32 cellular contexts compared by ENCODE assay signal in the genomic region with DNA sequence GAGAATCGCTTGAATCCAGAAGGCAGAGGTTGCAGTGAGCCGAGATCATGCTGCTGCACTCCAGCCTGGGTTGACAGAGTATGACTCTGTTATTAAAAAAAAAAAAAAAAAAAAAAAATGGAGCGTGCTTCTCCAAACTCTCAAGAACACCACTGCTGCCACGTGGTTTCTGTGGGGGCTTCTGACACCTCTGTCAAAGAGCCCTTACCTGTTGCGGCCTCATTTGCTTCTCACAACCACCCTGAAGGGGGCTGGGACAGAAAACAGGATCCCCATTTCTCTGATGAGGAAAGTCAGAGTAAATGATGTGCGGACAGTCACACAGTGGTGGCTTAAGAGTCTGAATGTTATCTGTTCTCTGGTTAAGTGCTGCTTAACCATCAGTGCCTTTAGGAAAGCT.
A peak's percentile ranks its signal among the peaks of the same experiment; 100 is the strongest.
DNase-seq lines count a peak whose midpoint lies in the region; ATAC-seq and TF ChIP-seq lines count a peak whose summit lies in the region.
"Had no signal": no experiment of that assay in that cellular context is flagged by ENCODE, and none has a peak within 500 bp of the region (broad histone marks: within the 10 kb centered on the region; RNA-seq: fewer than 3 reads in every experiment).

No MANE protein-coding gene starts in this region.

- peak; percentile 15 for ATAC-seq in activated naive CD8-positive, alpha-beta T cell treated with anti-CD3 and anti-CD28 coated beads, Interleukin-2, amount 10 ng/mL, durations not matched to agents 7 days and 5 days (ENCODE audit: low read depth)
- no peak for ATAC-seq in naive thymus-derived CD4-positive, alpha-beta T cell
- ATAC-seq in HG02981 (IDR thresholded peaks at IDR 0.05; ENCODE audit: unreplicated experiment) = no peak
- ATAC-seq: activated CD4-positive, CD25-positive, alpha-beta regulatory T cell treated with anti-CD3 and anti-CD28 coated beads, Interleukin-2, amount 50 U/mL, for 24 hours; PC-3; sciatic nerve; SK-N-SH treated with all-trans-retinoic acid at 6 μM for 48 hours had no signal

- H3K4me1 ChIP-seq in OCI-LY1 (ENCODE audit: insufficient read depth, low read length, severe bottlenecking) = peaks cover 88% of the 10 kb centered on the region
- peaks cover 14 to 86% of the 10 kb centered on the region in 2 donors for H3K4me1 ChIP-seq in naive thymus-derived CD4-positive, alpha-beta T cell (ENCODE audit: control insufficient read depth in 2 of 2, insufficient read depth in 2 of 2, low read length in 2 of 2)
- peaks cover 0 to 97% (median 70%) of the 10 kb centered on the region in 4 donors for H3K4me1 ChIP-seq in tibial artery
- H3K4me1 ChIP-seq: HAP-1 had no signal

- no peaks in the 10 kb centered on the region for H4K20me1 ChIP-seq in OCI-LY1 (ENCODE audit: insufficient read depth, low read length)

- H3K9me3 ChIP-seq in OCI-LY1 (ENCODE audit: low read length) (no peaks in the 10 kb centered on the region), tibial artery (no peaks in the 10 kb centered on the region)
- H3K9me3 ChIP-seq in naive thymus-derived CD4-positive, alpha-beta T cell (ENCODE audit: control insufficient read depth in 2 of 3, low read length in 3 of 3) = no peaks in the 10 kb centered on the region
- H3K9me3 ChIP-seq: BLaER1, HAP-1, left ventricle myocardium inferior had no signal

- H3F3A ChIP-seq in OCI-LY1 (ENCODE audit: insufficient read depth, low read length) = no peaks in the 10 kb centered on the region

- H3K4me3 ChIP-seq in OCI-LY1 (ENCODE audit: low read depth, low read length, poor library complexity, severe bottlenecking) = no peak overlapping the region
- no peak overlapping the region for H3K4me3 ChIP-seq in naive thymus-derived CD4-positive, alpha-beta T cell (ENCODE audit: low read length)
- no peak overlapping the region for H3K4me3 ChIP-seq in tibial artery
- H3K4me3 ChIP-seq: BLaER1, HAP-1, left ventricle myocardium inferior had no signal

- H3K9me2 ChIP-seq in OCI-LY1 (ENCODE audit: low read depth, low read length) = no peaks in the 10 kb centered on the region

- peak overlapping the region; percentile 51 for H3K4me3 Mint-ChIP-seq in activated naive CD8-positive, alpha-beta T cell treated with anti-CD3 and anti-CD28 coated beads, Interleukin-2, amount 10 ng/mL, durations not matched to agents 7 days and 5 days
- peak overlapping the region in 6 of 10 donors; percentile 31 to 94 (median 56) for H3K4me3 Mint-ChIP-seq in naive thymus-derived CD4-positive, alpha-beta T cell
- H3K4me3 Mint-ChIP-seq: dendritic cell treated with granulocyte-macrophage colony-stimulating factor and Interleukin-4, amounts not matched to agents 40 ng/mL and 50 ng/mL, for 4 days; endodermal cell had no signal

- H3K27ac Mint-ChIP-seq in activated naive CD8-positive, alpha-beta T cell treated with anti-CD3 and anti-CD28 coated beads, Interleukin-2, amount 10 ng/mL, durations not matched to agents 7 days and 5 days = peak overlapping the region; percentile 64
- peak overlapping the region; percentile 9 to 98 (median 86) for H3K27ac Mint-ChIP-seq in naive thymus-derived CD4-positive, alpha-beta T cell
- H3K27ac Mint-ChIP-seq: activated T-helper 2 cell treated with anti-CD3 and anti-CD28 coated beads, Interferon-gamma antibody, Interleukin-2, Interleukin-4, amounts not matched to agents 10 μg/mL and 5 μg/mL and 100 μg/mL, durations not matched to agents 14 hours and 24 hours and 36 hours; dendritic cell treated with granulocyte-macrophage colony-stimulating factor and Interleukin-4, amounts not matched to agents 40 ng/mL and 50 ng/mL, for 4 days; endodermal cell had no signal

- H3K4me1 Mint-ChIP-seq in activated naive CD8-positive, alpha-beta T cell treated with anti-CD3 and anti-CD28 coated beads, Interleukin-2, amount 10 ng/mL, durations not matched to agents 7 days and 5 days = peaks cover 78% of the 10 kb centered on the region
- peaks cover 64 to 93% (median 81%) of the 10 kb centered on the region in 7 donors for H3K4me1 Mint-ChIP-seq in naive thymus-derived CD4-positive, alpha-beta T cell

- peaks cover 25% of the 10 kb centered on the region for H3K36me3 Mint-ChIP-seq in activated naive CD8-positive, alpha-beta T cell treated with anti-CD3 and anti-CD28 coated beads, Interleukin-2, amount 10 ng/mL, durations not matched to agents 7 days and 5 days
- H3K36me3 Mint-ChIP-seq in naive thymus-derived CD4-positive, alpha-beta T cell = peaks cover 0 to 34% (median 14%) of the 10 kb centered on the region in 5 donors

- CTCF ChIA-PET in naive thymus-derived CD4-positive, alpha-beta T cell (lab: Charles Lee) = interaction anchor here (0.6 to 1.8 kb wide), 3 partner anchors 15 to 192 kb away, joined by 3 to 7 read pairs (median 4); no protein-coding TSS in a partner anchor

- no peaks in the 10 kb centered on the region for H3K27me3 Mint-ChIP-seq in activated naive CD8-positive, alpha-beta T cell treated with anti-CD3 and anti-CD28 coated beads, Interleukin-2, amount 10 ng/mL, durations not matched to agents 7 days and 5 days
- H3K27me3 Mint-ChIP-seq in naive thymus-derived CD4-positive, alpha-beta T cell = no peaks in the 10 kb centered on the region
- H3K27me3 Mint-ChIP-seq: dendritic cell treated with granulocyte-macrophage colony-stimulating factor and Interleukin-4, amounts not matched to agents 40 ng/mL and 50 ng/mL, for 4 days; progenitor cell of endocrine pancreas had no signal

- no peaks in the 10 kb centered on the region for H3K79me2 ChIP-seq in OCI-LY1 (ENCODE audit: insufficient read depth, low read length)

- peak overlapping the region; percentile 3; the same call in 1 of the 2 replicates for H3K4me2 ChIP-seq in OCI-LY1 (ENCODE audit: low read length)
- H3K4me2 ChIP-seq: BLaER1 had no signal

- H3K9me3 Mint-ChIP-seq in activated naive CD8-positive, alpha-beta T cell treated with anti-CD3 and anti-CD28 coated beads, Interleukin-2, amount 10 ng/mL, durations not matched to agents 7 days and 5 days = no peaks in the 10 kb centered on the region
- peaks cover 0 to 3% (median 0%) of the 10 kb centered on the region in 11 donors for H3K9me3 Mint-ChIP-seq in naive thymus-derived CD4-positive, alpha-beta T cell
- H3K9me3 Mint-ChIP-seq: activated T-helper 2 cell treated with anti-CD3 and anti-CD28 coated beads, Interferon-gamma antibody, Interleukin-2, Interleukin-4, amounts not matched to agents 10 μg/mL and 5 μg/mL and 100 μg/mL, durations not matched to agents 14 hours and 24 hours and 36 hours; dendritic cell treated with granulocyte-macrophage colony-stimulating factor and Interleukin-4, amounts not matched to agents 40 ng/mL and 50 ng/mL, for 4 days; endodermal cell had no signal

- POLR2A ChIA-PET in activated naive CD8-positive, alpha-beta T cell treated with anti-CD3 and anti-CD28 coated beads, Interleukin-2, amount 10 ng/mL, durations not matched to agents 7 days and 5 days (lab: Charles Lee) = interaction anchor here (1.1 to 1.5 kb wide), 2 partner anchors 9 to 153 kb away, joined by 5 to 9 read pairs; no protein-coding TSS in a partner anchor
- POLR2A ChIA-PET in naive thymus-derived CD4-positive, alpha-beta T cell (lab: Charles Lee) = interaction anchor here (0.5 to 18.7 kb wide), 3 partner anchors 12 to 156 kb away, joined by 3 to 177 read pairs (median 5); no protein-coding TSS in a partner anchor

- intact Hi-C loops in naive thymus-derived CD4-positive, alpha-beta T cell (cut with micrococcal nuclease) = loop anchor here in 1 of 2 donors (5.0 kb wide), 1 partner anchor 494 kb away; a partner anchor contains a TSS
- intact Hi-C loops in tibial artery (cut with DNase I; ENCODE audit: low total_unique reads) = no loop called here

- H3K27ac ChIP-seq in OCI-LY1 (ENCODE audit: low read depth, low read length, poor library complexity, severe bottlenecking) (peak overlapping the region; percentile 80), tibial artery (peak overlapping the region; percentile 87 to 92)
- H3K27ac ChIP-seq in naive thymus-derived CD4-positive, alpha-beta T cell (ENCODE audit: low read depth, low read length) = peak overlapping the region; percentile 29
- H3K27ac ChIP-seq: BLaER1, HL-60, left ventricle myocardium inferior had no signal

- TF ChIP-seq CTCF in OCI-LY1 (IDR thresholded peaks at IDR 0.05; ENCODE audit: low read length) (no peak), tibial artery (IDR thresholded peaks at IDR 0.05) (no peak)

- H2AFZ ChIP-seq in OCI-LY1 (ENCODE audit: low read length) = no peak overlapping the region

- peak overlapping the region; percentile 25; the same call in 1 of the 2 replicates for H3K9ac ChIP-seq in OCI-LY1 (ENCODE audit: low read length)
- H3K9ac ChIP-seq: BLaER1 had no signal

- peak; percentile 33 for DNase-seq in activated naive CD8-positive, alpha-beta T cell treated with anti-CD3 and anti-CD28 coated beads, Interleukin-2, amount 10 ng/mL, durations not matched to agents 7 days and 5 days
- DNase-seq in naive thymus-derived CD4-positive, alpha-beta T cell = no peak
- no peak for DNase-seq in tibial artery
- DNase-seq in cerebellar nuclear complex (lab: John Stamatoyannopoulos, UW) = no peak
- DNase-seq in RKO (ENCODE audit: low spot score) = no peak
- DNase-seq: activated CD4-positive, alpha-beta T cell treated with anti-CD3 and anti-CD28 coated beads, Interleukin-2, amount 50 U/mL, for 4 hours; central memory CD4-positive, alpha-beta T cell; COR-L47; DMS53; endodermal cell; foreskin fibroblast; KG1; left ventricle myocardium inferior; mesenchymal stem cell; NCI-H1092 treated with DMSO at 0.1 percent for 48 hours; NCI-H1930; NCI-H526; PC-3; stimulated activated CD4-positive, alpha-beta T cell treated with anti-CD3 and anti-CD28 coated beads, Interleukin-12 subunit alpha, Interleukin-12 subunit beta, amount 100 ng/mL, for 4 hours; stimulated activated CD4-positive, alpha-beta T cell treated with anti-CD3 and anti-CD28 coated beads, Interleukin-4, amount 100 ng/mL, for 1 hour; T-helper 2 cell had no signal

- peaks cover 29% of the 10 kb centered on the region for H3K36me3 ChIP-seq in OCI-LY1 (ENCODE audit: insufficient read depth, low read length)
- peaks cover 2 to 15% (median 7%) of the 10 kb centered on the region in 3 experiments for H3K36me3 ChIP-seq in naive thymus-derived CD4-positive, alpha-beta T cell (ENCODE audit: control insufficient read depth in 2 of 3, insufficient read depth in 3 of 3, low read length in 3 of 3)
- peaks cover 0 to 10% (median 8%) of the 10 kb centered on the region in 3 donors for H3K36me3 ChIP-seq in tibial artery

- H3K27me3 ChIP-seq in OCI-LY1 (ENCODE audit: insufficient read depth, low read length) = no peaks in the 10 kb centered on the region
- H3K27me3 ChIP-seq in naive thymus-derived CD4-positive, alpha-beta T cell (ENCODE audit: control insufficient read depth in 2 of 2, insufficient read depth in 2 of 2, low read length in 2 of 2) = no peaks in the 10 kb centered on the region
- no peaks in the 10 kb centered on the region for H3K27me3 ChIP-seq in tibial artery
- H3K27me3 ChIP-seq: BLaER1 had no signal

Comparison
In these comparisons a context has a peak if more than half of its experiments do, and no peak if none do; other contexts are left out.
1. H3K27ac ChIP-seq: peak in every context shown above with its lines; median percentile 90 in tibial artery; 80 in OCI-LY1; 29 in naive thymus-derived CD4-positive, alpha-beta T cell.